ENCODE assay signal across 2 cellular contexts in genomic region chr11:10365045-10365444, GRCh38.
TF ChIP-seq lines count a peak whose summit lies in the region.

No MANE protein-coding gene starts in this region.

TF ChIP-seq in IMR-90, 13 proteins besides CTCF, POLR2A, EP300 and RAD21:
- TF ChIP-seq NFE2L2 (IDR thresholded peaks at IDR 0.05; ENCODE audit: low read depth, low read length) (no peak), RFX5 (IDR thresholded peaks at IDR 0.05; ENCODE audit: low read depth, low read length) (no peak), MXI1 (IDR thresholded peaks at IDR 0.05; ENCODE audit: borderline replicate concordance, low read depth, low read length) (no peak), BHLHE40 (IDR thresholded peaks at IDR 0.05; ENCODE audit: low read depth, low read length) (no peak), SMC3 (IDR thresholded peaks at IDR 0.05; ENCODE audit: low read depth, low read length) (no peak), CHD1 (IDR thresholded peaks at IDR 0.05; ENCODE audit: low read depth, low read length) (no peak), RCOR1 (IDR thresholded peaks at IDR 0.05; ENCODE audit: insufficient replicate concordance, low read length) (no peak), MAFK (IDR thresholded peaks at IDR 0.05; ENCODE audit: low read depth, low read length) (no peak), FOS (IDR thresholded peaks at IDR 0.05; ENCODE audit: low read depth, low read length) (no peak), MAZ (IDR thresholded peaks at IDR 0.05; ENCODE audit: borderline replicate concordance, low read depth, low read length) (no peak), ELK1 (IDR thresholded peaks at IDR 0.05; ENCODE audit: borderline replicate concordance, low read depth, low read length) (no peak), CEBPB (IDR thresholded peaks at IDR 0.05; ENCODE audit: low read depth, low read length) (no peak)
- TF ChIP-seq, protein P1, sequence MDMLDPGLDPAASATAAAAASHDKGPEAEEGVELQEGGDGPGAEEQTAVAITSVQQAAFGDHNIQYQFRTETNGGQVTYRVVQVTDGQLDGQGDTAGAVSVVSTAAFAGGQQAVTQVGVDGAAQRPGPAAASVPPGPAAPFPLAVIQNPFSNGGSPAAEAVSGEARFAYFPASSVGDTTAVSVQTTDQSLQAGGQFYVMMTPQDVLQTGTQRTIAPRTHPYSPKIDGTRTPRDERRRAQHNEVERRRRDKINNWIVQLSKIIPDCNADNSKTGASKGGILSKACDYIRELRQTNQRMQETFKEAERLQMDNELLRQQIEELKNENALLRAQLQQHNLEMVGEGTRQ (IDR thresholded peaks at IDR 0.05; ENCODE audit: low read depth, low read length): no peak

TF ChIP-seq in H1, 55 proteins besides CTCF, POLR2A, EP300 and RAD21:
- TF ChIP-seq BRCA1 (IDR thresholded peaks at IDR 0.05; ENCODE audit: low read depth, low read length) (no peak), ASH2L (IDR thresholded peaks at IDR 0.05; ENCODE audit: low read length) (no peak), POU5F1 (IDR thresholded peaks at IDR 0.05; ENCODE audit: low read depth, low read length) (no peak), RBBP5 (IDR thresholded peaks at IDR 0.05; ENCODE audit: borderline replicate concordance, low read depth, low read length) (no peak)
